ENCODE assay signal across 8 cellular contexts in genomic region chr6:38583523-38583922, GRCh38.
"Had no signal": no experiment of that assay in that cellular context is flagged by ENCODE, and none has a peak within 500 bp of the region (broad histone marks: within the 10 kb centered on the region; RNA-seq: fewer than 3 reads in every experiment).

No MANE protein-coding gene starts in this region.

- ATAC-seq: HCT116, K562 had no signal

- H3K9me3 Mint-ChIP-seq: HFFc6 had no signal

- H3K4me1 ChIP-seq: HAP-1 had no signal

- H3K4me3 ChIP-seq: GM23248, HAP-1, K562 had no signal

- H3K4me3 Mint-ChIP-seq: HFFc6 had no signal

- H3K27ac ChIP-seq: GM23248 had no signal

- H3K27ac Mint-ChIP-seq: HFFc6 had no signal

- H3K9me3 ChIP-seq: HAP-1 had no signal

- H3K36me3 ChIP-seq: HAP-1 had no signal

- DNase-seq: GM23248, GOT3, H7, HFFc6, IMR-90 had no signal
